ENCODE assay signal across 28 cellular contexts in the genomic region with DNA sequence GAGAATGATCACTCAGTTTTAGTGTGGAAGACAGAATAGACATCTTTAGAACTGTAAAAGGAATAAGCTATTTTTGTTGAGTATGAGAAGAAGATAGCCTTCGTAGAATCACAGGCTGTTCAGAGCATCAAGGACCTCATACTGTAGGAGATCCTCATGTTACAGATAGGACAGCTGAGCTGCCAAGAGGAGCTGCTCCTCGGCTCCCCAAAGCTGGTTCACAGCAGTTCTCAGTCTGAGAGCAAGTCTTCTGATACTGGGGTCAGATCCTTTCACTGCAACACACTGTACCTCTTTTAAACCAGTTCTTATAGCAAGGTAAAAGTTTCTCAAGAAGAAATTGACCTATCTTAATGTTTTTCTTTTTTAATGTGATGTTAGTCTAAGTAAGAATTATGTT. TPM values are rescaled to one million over a fixed set of nuclear protein-coding genes. Genes with fewer than 3 reads are reported as not detected.
DNase-seq lines count a peak whose midpoint lies in the region; ATAC-seq and TF ChIP-seq lines count a peak whose summit lies in the region.
"Had no signal": no experiment of that assay in that cellular context is flagged by ENCODE, and none has a peak within 500 bp of the region (broad histone marks: within the 10 kb centered on the region; RNA-seq: fewer than 3 reads in every experiment).

No MANE protein-coding gene starts in this region.

- H3K27ac Mint-ChIP-seq in activated naive CD8-positive, alpha-beta T cell treated with anti-CD3 and anti-CD28 coated beads, Interleukin-2, amount 50 U/mL, for 24 hours: peak overlapping the region; percentile 26
- H3K27ac Mint-ChIP-seq in T-helper 2 cell treated with Interferon-gamma antibody and Interleukin-4, amounts not matched to agents 5 μg/mL and 100 μg/mL, for 36 hours: no peak overlapping the region

- H3K9me3 ChIP-seq in gastrocnemius medialis (no peaks in the 10 kb centered on the region), BE2C (no peaks in the 10 kb centered on the region)
- H3K9me3 ChIP-seq: thyroid gland had no signal

- TF ChIP-seq CTCF in gastrocnemius medialis (IDR thresholded peaks at IDR 0.05 in 4 of 5, conservative IDR thresholded peaks at IDR 0.05 in 1 of 5) (no peak), BE2C (IDR thresholded peaks at IDR 0.05; ENCODE audit: low read depth, low read length) (no peak)

- peak; percentile 22 for ATAC-seq in GM18499 (IDR thresholded peaks at IDR 0.05; ENCODE audit: insufficient read depth, unreplicated experiment)
- peak; percentile 14 for ATAC-seq in GM21786 (IDR thresholded peaks at IDR 0.05; ENCODE audit: unreplicated experiment)
- ATAC-seq in activated naive CD8-positive, alpha-beta T cell treated with anti-CD3 and anti-CD28 coated beads, Interleukin-2, amount 50 U/mL, for 24 hours: no peak
- peak; percentile 33 to 37 for ATAC-seq in gastrocnemius medialis
- ATAC-seq in GM19023 (IDR thresholded peaks at IDR 0.05; ENCODE audit: unreplicated experiment): no peak
- ATAC-seq: PC-3 had no signal

- H3K4me3 Mint-ChIP-seq in activated naive CD8-positive, alpha-beta T cell treated with anti-CD3 and anti-CD28 coated beads, Interleukin-2, amount 50 U/mL, for 24 hours: no peak overlapping the region
- no peak overlapping the region for H3K4me3 Mint-ChIP-seq in T-helper 2 cell treated with Interferon-gamma antibody and Interleukin-4, amounts not matched to agents 5 μg/mL and 100 μg/mL, for 36 hours

- no peak for DNase-seq in activated naive CD8-positive, alpha-beta T cell treated with anti-CD3 and anti-CD28 coated beads, Interleukin-2, amount 50 U/mL, for 24 hours
- no peak for DNase-seq in gastrocnemius medialis
- DNase-seq in BE2C: no peak
- no peak for DNase-seq in T-helper 2 cell treated with Interferon-gamma antibody and Interleukin-4, amounts not matched to agents 5 μg/mL and 100 μg/mL, for 36 hours (ENCODE audit: low spot score)
- DNase-seq: activated CD4-positive, CD25-positive, alpha-beta regulatory T cell treated with anti-CD3 and anti-CD28 coated beads, Interleukin-2, amount 50 U/mL, for 72 hours; activated CD8-positive, alpha-beta memory T cell treated with anti-CD3 and anti-CD28 coated beads for 24 hours; activated naive CD4-positive, alpha-beta T cell treated with anti-CD3 and anti-CD28 coated beads, Interleukin-2, amount 50 U/mL, for 16 hours; activated T-cell treated with anti-CD3 and anti-CD28 coated beads, Interleukin-2, amount 50 U/mL, for 48 hours; central memory CD4-positive, alpha-beta T cell; DMS79 treated with DMSO at 0.1 percent for 48 hours; HCEC 1CT; head of caudate nucleus; Kasumi-1; midbrain; NCI-H1092; NCI-H187 treated with DMSO at 0.1 percent for 48 hours; NCI-H2227 treated with DMSO at 0.1 percent for 48 hours; NCI-H774; PC-3; Right ventricle myocardium superior; small intestine; stimulated activated CD4-positive, alpha-beta T cell treated with anti-CD3 and anti-CD28 coated beads, Interleukin-2, amount 100 ng/mL, for 24 hours; stimulated activated naive CD4-positive, alpha-beta T cell; SW 1271; thyroid gland had no signal

- peaks cover 91% of the 10 kb centered on the region for H3K4me1 Mint-ChIP-seq in activated naive CD8-positive, alpha-beta T cell treated with anti-CD3 and anti-CD28 coated beads, Interleukin-2, amount 50 U/mL, for 24 hours
- peaks cover 59% of the 10 kb centered on the region for H3K4me1 Mint-ChIP-seq in T-helper 2 cell treated with Interferon-gamma antibody and Interleukin-4, amounts not matched to agents 5 μg/mL and 100 μg/mL, for 36 hours (ENCODE audit: low read depth)

- peak overlapping the region; percentile 33 to 63 (median 46) for H3K27ac ChIP-seq in gastrocnemius medialis
- H3K27ac ChIP-seq: thyroid gland had no signal

- H3K36me3 Mint-ChIP-seq in activated naive CD8-positive, alpha-beta T cell treated with anti-CD3 and anti-CD28 coated beads, Interleukin-2, amount 50 U/mL, for 24 hours (ENCODE audit: low read depth): peaks cover 4% of the 10 kb centered on the region
- H3K36me3 Mint-ChIP-seq in T-helper 2 cell treated with Interferon-gamma antibody and Interleukin-4, amounts not matched to agents 5 μg/mL and 100 μg/mL, for 36 hours (ENCODE audit: low read depth): peaks cover 1% of the 10 kb centered on the region

- no peaks in the 10 kb centered on the region for H3K9me3 Mint-ChIP-seq in activated naive CD8-positive, alpha-beta T cell treated with anti-CD3 and anti-CD28 coated beads, Interleukin-2, amount 50 U/mL, for 24 hours
- H3K9me3 Mint-ChIP-seq in T-helper 2 cell treated with Interferon-gamma antibody and Interleukin-4, amounts not matched to agents 5 μg/mL and 100 μg/mL, for 36 hours: no peaks in the 10 kb centered on the region

- no peak for TF ChIP-seq POLR2A in gastrocnemius medialis (IDR thresholded peaks at IDR 0.05)

- H3K4me1 ChIP-seq in gastrocnemius medialis (peaks cover 60% of the 10 kb centered on the region in 2 donors), BE2C (peaks cover 3% of the 10 kb centered on the region; the same call in 1 of the 2 replicates)

- H3K36me3 ChIP-seq in gastrocnemius medialis (no peaks in the 10 kb centered on the region), BE2C (no peaks in the 10 kb centered on the region)
- H3K36me3 ChIP-seq: thyroid gland had no signal

- in situ Hi-C loops in gastrocnemius medialis (cut with MboI; ENCODE audit: low sequenced_read_pairs in 4 of 4): no loop called here

- H3K27me3 Mint-ChIP-seq in activated naive CD8-positive, alpha-beta T cell treated with anti-CD3 and anti-CD28 coated beads, Interleukin-2, amount 50 U/mL, for 24 hours: no peaks in the 10 kb centered on the region
- no peaks in the 10 kb centered on the region for H3K27me3 Mint-ChIP-seq in T-helper 2 cell treated with Interferon-gamma antibody and Interleukin-4, amounts not matched to agents 5 μg/mL and 100 μg/mL, for 36 hours (ENCODE audit: low read depth)

- H3K27me3 ChIP-seq in gastrocnemius medialis (no peaks in the 10 kb centered on the region), BE2C (no peaks in the 10 kb centered on the region)
- H3K27me3 ChIP-seq: thyroid gland had no signal

- H3K4me3 ChIP-seq in gastrocnemius medialis (no peak overlapping the region), BE2C (ENCODE audit: low read depth, low read length) (no peak overlapping the region)
- H3K4me3 ChIP-seq: thyroid gland had no signal

- intact Hi-C loops in gastrocnemius medialis (cut with DNase I; ENCODE audit: low total_unique reads): loop anchor here (5.0 kb wide), 1 partner anchor 226 kb away; the partner anchor contains the start of gene CREM

RNA-seq across cellular contexts. Expression of gene CCNY, which starts 17.1 kb away (rescaled TPM):
- total RNA-seq in gastrocnemius medialis: 10 to 100 TPM; 23.9 to 68.1 (median 39.5) TPM
- 41.8 TPM for polyA plus RNA-seq in BE2C (2012; ENCODE audit: insufficient read depth, insufficient read length, low read depth)

Comparison
In these comparisons a context has a peak if more than half of its experiments do, and no peak if none do; other contexts are left out.
1. ATAC-seq: peak in GM18499 (single experiment), GM21786 (single experiment) and gastrocnemius medialis (2 of 2); none in activated naive CD8-positive, alpha-beta T cell treated with anti-CD3 and anti-CD28 coated beads, Interleukin-2, amount 50 U/mL, for 24 hours (single experiment) and GM19023 (single experiment).